Comparison of ENCODE assay signal across 1 cellular context in the genomic region with DNA sequence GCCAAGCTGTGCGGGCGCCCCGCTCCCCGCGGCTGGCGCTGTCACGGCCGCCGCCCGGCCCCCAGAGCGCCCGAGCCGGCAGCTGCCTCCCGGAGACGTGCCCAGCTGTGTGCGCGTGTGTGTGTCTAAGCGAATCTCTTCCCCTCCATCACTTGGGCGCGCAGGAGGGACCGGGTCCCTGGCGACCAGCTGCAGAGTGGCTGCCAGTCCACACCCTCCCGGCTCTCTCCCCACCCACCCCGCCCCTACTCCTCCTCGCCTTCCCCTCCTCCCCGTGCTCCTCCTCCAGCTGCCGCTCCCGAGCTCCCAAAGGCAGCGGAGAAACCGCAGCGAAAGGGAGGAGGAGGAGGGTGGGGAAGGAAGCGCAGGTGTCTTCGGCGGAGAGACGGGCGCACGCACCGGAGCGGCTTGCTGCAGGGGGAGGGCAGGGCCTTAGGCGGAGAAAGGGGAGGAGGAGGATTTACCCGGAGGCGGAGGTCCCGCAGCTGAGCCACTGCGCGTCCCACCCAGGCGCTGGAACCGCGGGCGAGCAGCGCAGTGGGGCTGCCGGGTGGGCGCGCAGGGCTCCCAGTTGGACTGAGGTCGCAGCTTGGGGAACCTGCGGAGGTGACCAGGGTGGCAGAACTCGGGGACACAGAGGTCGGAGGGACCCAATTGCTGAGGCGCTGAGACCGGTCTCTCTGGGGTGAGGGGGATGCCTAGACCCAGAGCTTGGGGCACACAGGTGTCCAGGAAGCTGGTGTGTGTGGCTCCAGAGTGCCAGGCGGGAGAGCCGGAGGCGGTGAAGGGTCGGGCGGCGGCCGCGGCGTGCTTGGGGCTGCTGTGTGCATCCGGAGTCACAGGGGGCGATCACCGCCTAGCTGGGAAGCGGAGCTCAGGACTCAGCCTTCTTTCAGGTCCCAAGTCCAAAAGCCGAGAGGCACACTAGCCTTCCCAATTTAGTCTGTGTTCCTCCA.
TF ChIP-seq lines count a peak whose summit lies in the region.

A gene with protein sequence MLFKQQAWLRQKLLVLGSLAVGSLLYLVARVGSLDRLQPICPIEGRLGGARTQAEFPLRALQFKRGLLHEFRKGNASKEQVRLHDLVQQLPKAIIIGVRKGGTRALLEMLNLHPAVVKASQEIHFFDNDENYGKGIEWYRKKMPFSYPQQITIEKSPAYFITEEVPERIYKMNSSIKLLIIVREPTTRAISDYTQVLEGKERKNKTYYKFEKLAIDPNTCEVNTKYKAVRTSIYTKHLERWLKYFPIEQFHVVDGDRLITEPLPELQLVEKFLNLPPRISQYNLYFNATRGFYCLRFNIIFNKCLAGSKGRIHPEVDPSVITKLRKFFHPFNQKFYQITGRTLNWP (minus strand): TSS at position 198 of the 956 bp plus-strand sequence. CDS start 280,178 bp downstream, outside the sequence.

TF ChIP-seq in HepG2, 621 proteins besides CTCF, POLR2A, EP300 and RAD21 (continued from another document and continues in another):
- TF ChIP-seq, protein P1, sequence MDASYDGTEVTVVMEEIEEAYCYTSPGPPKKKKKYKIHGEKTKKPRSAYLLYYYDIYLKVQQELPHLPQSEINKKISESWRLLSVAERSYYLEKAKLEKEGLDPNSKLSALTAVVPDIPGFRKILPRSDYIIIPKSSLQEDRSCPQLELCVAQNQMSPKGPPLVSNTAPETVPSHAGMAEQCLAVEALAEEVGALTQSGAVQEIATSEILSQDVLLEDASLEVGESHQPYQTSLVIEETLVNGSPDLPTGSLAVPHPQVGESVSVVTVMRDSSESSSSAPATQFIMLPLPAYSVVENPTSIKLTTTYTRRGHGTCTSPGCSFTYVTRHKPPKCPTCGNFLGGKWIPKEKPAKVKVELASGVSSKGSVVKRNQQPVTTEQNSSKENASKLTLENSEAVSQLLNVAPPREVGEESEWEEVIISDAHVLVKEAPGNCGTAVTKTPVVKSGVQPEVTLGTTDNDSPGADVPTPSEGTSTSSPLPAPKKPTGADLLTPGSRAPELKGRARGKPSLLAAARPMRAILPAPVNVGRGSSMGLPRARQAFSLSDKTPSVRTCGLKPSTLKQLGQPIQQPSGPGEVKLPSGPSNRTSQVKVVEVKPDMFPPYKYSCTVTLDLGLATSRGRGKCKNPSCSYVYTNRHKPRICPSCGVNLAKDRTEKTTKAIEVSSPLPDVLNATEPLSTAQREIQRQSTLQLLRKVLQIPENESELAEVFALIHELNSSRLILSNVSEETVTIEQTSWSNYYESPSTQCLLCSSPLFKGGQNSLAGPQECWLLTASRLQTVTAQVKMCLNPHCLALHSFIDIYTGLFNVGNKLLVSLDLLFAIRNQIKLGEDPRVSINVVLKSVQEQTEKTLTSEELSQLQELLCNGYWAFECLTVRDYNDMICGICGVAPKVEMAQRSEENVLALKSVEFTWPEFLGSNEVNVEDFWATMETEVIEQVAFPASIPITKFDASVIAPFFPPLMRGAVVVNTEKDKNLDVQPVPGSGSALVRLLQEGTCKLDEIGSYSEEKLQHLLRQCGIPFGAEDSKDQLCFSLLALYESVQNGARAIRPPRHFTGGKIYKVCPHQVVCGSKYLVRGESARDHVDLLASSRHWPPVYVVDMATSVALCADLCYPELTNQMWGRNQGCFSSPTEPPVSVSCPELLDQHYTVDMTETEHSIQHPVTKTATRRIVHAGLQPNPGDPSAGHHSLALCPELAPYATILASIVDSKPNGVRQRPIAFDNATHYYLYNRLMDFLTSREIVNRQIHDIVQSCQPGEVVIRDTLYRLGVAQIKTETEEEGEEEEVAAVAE (CRISPR knock-in tag; IDR thresholded peaks at IDR 0.05; ENCODE audit: borderline replicate concordance) = no peak
- TF ChIP-seq ZNF280B (CRISPR knock-in tag; IDR thresholded peaks at IDR 0.05; ENCODE audit: borderline replicate concordance) (peak; percentile 63; the same call in 1 of the 2 replicates), ZNF639 (CRISPR knock-in tag; conservative IDR thresholded peaks at IDR 0.05) (no peak), GPN1 (CRISPR knock-in tag; IDR thresholded peaks at IDR 0.05; ENCODE audit: borderline replicate concordance) (no peak), HMGA1 (CRISPR knock-in tag; conservative IDR thresholded peaks at IDR 0.05) (no peak), ZBTB25 (CRISPR knock-in tag; IDR thresholded peaks at IDR 0.05) (no peak), FOXP1 (IDR thresholded peaks at IDR 0.05) (no peak), FOXP1 (CRISPR knock-in tag; IDR thresholded peaks at IDR 0.05) (no peak), HDAC6 (IDR thresholded peaks at IDR 0.05; ENCODE audit: low read depth, low read length) (no peak), GZF1 (CRISPR knock-in tag; IDR thresholded peaks at IDR 0.05) (no peak), RBM22 (optimal IDR thresholded peaks at IDR 0.05; ENCODE audit: low read length) (no peak), ZFP82 (CRISPR knock-in tag; IDR thresholded peaks at IDR 0.05; ENCODE audit: borderline replicate concordance) (no peak), SIN3A (IDR thresholded peaks at IDR 0.05; ENCODE audit: borderline replicate concordance, low read depth, low read length) (no peak; the same call in 1 of the 2 replicates), ZNF274 (CRISPR knock-in tag; IDR thresholded peaks at IDR 0.05) (peak; percentile 26; the same call in 1 of the 2 replicates), TAF15 (IDR thresholded peaks at IDR 0.05; ENCODE audit: low read depth, low read length, poor library complexity, severe bottlenecking) (no peak), KDM1A (CRISPR knock-in tag; IDR thresholded peaks at IDR 0.05) (no peak), ZNF788 (CRISPR knock-in tag; IDR thresholded peaks at IDR 0.05; ENCODE audit: borderline replicate concordance) (peak; percentile 68; the same call in 1 of the 2 replicates), TSC22D2 (CRISPR knock-in tag; IDR thresholded peaks at IDR 0.05; ENCODE audit: borderline replicate concordance) (no peak), MAZ (IDR thresholded peaks at IDR 0.05; ENCODE audit: borderline replicate concordance, low read depth, low read length) (no peak), MAZ (CRISPR knock-in tag; IDR thresholded peaks at IDR 0.05; ENCODE audit: low read depth) (no peak; the same call in 1 of the 2 replicates), ZMAT3 (CRISPR knock-in tag; conservative IDR thresholded peaks at IDR 0.05) (no peak), FOXA1 (IDR thresholded peaks at IDR 0.05) (no peak), FOXA1 (CRISPR knock-in tag; IDR thresholded peaks at IDR 0.05) (no peak), EED (CRISPR knock-in tag; IDR thresholded peaks at IDR 0.05) (0 out of 2 replicates have a peak, but pooled peaks have one; percentile 54), ZNF17 (CRISPR knock-in tag; IDR thresholded peaks at IDR 0.05) (no peak), ATF3 (CRISPR knock-in tag; IDR thresholded peaks at IDR 0.05) (no peak), ZNF230 (CRISPR knock-in tag; IDR thresholded peaks at IDR 0.05) (no peak), PAXIP1 (CRISPR knock-in tag; conservative IDR thresholded peaks at IDR 0.05) (no peak), ZNF256 (CRISPR knock-in tag; conservative IDR thresholded peaks at IDR 0.05) (no peak), AGO2 (optimal IDR thresholded peaks at IDR 0.05; ENCODE audit: low read depth, low read length) (peak; percentile 48), IKZF5 (CRISPR knock-in tag; IDR thresholded peaks at IDR 0.05) (0 out of 2 replicates have a peak, but pooled peaks have one; percentile 34), PCBP1 (IDR thresholded peaks at IDR 0.05; ENCODE audit: borderline replicate concordance, low read depth, low read length) (0 out of 2 replicates have a peak, but pooled peaks have one; percentile 9), ZNF326 (CRISPR knock-in tag; IDR thresholded peaks at IDR 0.05; ENCODE audit: borderline replicate concordance) (no peak), ZNF605 (CRISPR knock-in tag; IDR thresholded peaks at IDR 0.05) (peak; percentile 81), ZBTB8A (CRISPR knock-in tag; IDR thresholded peaks at IDR 0.05; ENCODE audit: borderline replicate concordance, low read depth) (no peak), HNF4A (CRISPR knock-in tag; IDR thresholded peaks at IDR 0.05) (peak; percentile 76), ZFP41 (CRISPR knock-in tag; IDR thresholded peaks at IDR 0.05; ENCODE audit: borderline replicate concordance) (no peak), JUNB (CRISPR knock-in tag; IDR thresholded peaks at IDR 0.05; ENCODE audit: borderline replicate concordance) (no peak), ZNF747 (CRISPR knock-in tag; IDR thresholded peaks at IDR 0.05; ENCODE audit: borderline replicate concordance) (no peak), ZNF563 (CRISPR knock-in tag; IDR thresholded peaks at IDR 0.05) (no peak), ZNF652 (CRISPR knock-in tag; IDR thresholded peaks at IDR 0.05; ENCODE audit: borderline replicate concordance, low read depth) (no peak), NFYB (CRISPR knock-in tag; IDR thresholded peaks at IDR 0.05) (no peak), ZNF572 (CRISPR knock-in tag; IDR thresholded peaks at IDR 0.05) (no peak), SATB2 (CRISPR knock-in tag; IDR thresholded peaks at IDR 0.05) (no peak), ZZZ3 (CRISPR knock-in tag; IDR thresholded peaks at IDR 0.05; ENCODE audit: borderline replicate concordance) (no peak), ZNF569 (CRISPR knock-in tag; IDR thresholded peaks at IDR 0.05; ENCODE audit: borderline replicate concordance) (0 out of 2 replicates have a peak, but pooled peaks have one; percentile 61)
- TF ChIP-seq, protein P2, sequence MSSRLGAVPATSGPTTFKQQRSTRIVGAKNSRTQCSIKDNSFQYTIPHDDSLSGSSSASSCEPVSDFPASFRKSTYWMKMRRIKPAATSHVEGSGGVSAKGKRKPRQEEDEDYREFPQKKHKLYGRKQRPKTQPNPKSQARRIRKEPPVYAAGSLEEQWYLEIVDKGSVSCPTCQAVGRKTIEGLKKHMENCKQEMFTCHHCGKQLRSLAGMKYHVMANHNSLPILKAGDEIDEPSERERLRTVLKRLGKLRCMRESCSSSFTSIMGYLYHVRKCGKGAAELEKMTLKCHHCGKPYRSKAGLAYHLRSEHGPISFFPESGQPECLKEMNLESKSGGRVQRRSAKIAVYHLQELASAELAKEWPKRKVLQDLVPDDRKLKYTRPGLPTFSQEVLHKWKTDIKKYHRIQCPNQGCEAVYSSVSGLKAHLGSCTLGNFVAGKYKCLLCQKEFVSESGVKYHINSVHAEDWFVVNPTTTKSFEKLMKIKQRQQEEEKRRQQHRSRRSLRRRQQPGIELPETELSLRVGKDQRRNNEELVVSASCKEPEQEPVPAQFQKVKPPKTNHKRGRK (CRISPR knock-in tag; IDR thresholded peaks at IDR 0.05) = no peak
